22 cellular contexts compared by ENCODE assay signal in genomic region chr1:170734412-170735175, GRCh38.
DNase-seq lines count a peak whose midpoint lies in the region; ATAC-seq and TF ChIP-seq lines count a peak whose summit lies in the region.
"Had no signal": no experiment of that assay in that cellular context is flagged by ENCODE, and none has a peak within 500 bp of the region (broad histone marks: within the 10 kb centered on the region; RNA-seq: fewer than 3 reads in every experiment).

No MANE protein-coding gene starts in this region.

- H3K27ac Mint-ChIP-seq in activated T-helper 2 cell treated with anti-CD3 and anti-CD28 coated beads, Interferon-gamma antibody, Interleukin-2, Interleukin-4, amounts not matched to agents 10 μg/mL and 5 μg/mL and 100 μg/mL, durations not matched to agents 14 hours and 24 hours and 36 hours = no peak overlapping the region
- H3K27ac Mint-ChIP-seq: activated naive CD4-positive, alpha-beta T cell treated with anti-CD3 and anti-CD28 coated beads for 36 hours; GM23338; stimulated activated memory B cell treated with anti-CD40 and anti-IgM and Interleukin-4, amounts not matched to agents 10 μg/mL and 1 μg/mL and 100 μg/mL, for 72 hours had no signal

- H3K4me1 ChIP-seq in adipocyte (ENCODE audit: control insufficient read depth, insufficient read depth, low read length) (peaks cover 56% of the 10 kb centered on the region), skeletal muscle tissue (ENCODE audit: control insufficient read depth in 3 of 3, insufficient read depth in 3 of 3, low read length in 3 of 3) (peaks cover 22 to 42% (median 39%) of the 10 kb centered on the region in 3 donors), right lobe of liver (no peaks in the 10 kb centered on the region)

- TF ChIP-seq POLR2A in right lobe of liver (IDR thresholded peaks at IDR 0.05) = no peak

- H3K27me3 ChIP-seq in adipocyte (replicated peaks; ENCODE audit: control insufficient read depth, insufficient read depth, low read length) = no peaks in the 10 kb centered on the region
- no peaks in the 10 kb centered on the region for H3K27me3 ChIP-seq in skeletal muscle tissue (ENCODE audit: control insufficient read depth in 3 of 3, insufficient read depth in 3 of 3, low read length in 3 of 3)
- no peaks in the 10 kb centered on the region for H3K27me3 ChIP-seq in right lobe of liver
- H3K27me3 ChIP-seq: tibial nerve had no signal

- no peaks in the 10 kb centered on the region for H3K4me1 Mint-ChIP-seq in activated T-helper 2 cell treated with anti-CD3 and anti-CD28 coated beads, Interferon-gamma antibody, Interleukin-2, Interleukin-4, amounts not matched to agents 10 μg/mL and 5 μg/mL and 100 μg/mL, durations not matched to agents 14 hours and 24 hours and 36 hours (ENCODE audit: low read depth)
- H3K4me1 Mint-ChIP-seq: GM23338; stimulated activated memory B cell treated with anti-CD40 and anti-IgM and Interleukin-4, amounts not matched to agents 10 μg/mL and 1 μg/mL and 100 μg/mL, for 72 hours had no signal

- ATAC-seq in GM18867 (IDR thresholded peaks at IDR 0.05; ENCODE audit: unreplicated experiment) (no peak), right lobe of liver (no peak)
- ATAC-seq: GM23338; left colon; mucosa of descending colon; stimulated activated memory B cell treated with anti-CD40 and anti-IgM and Interleukin-4, amounts not matched to agents 10 μg/mL and 1 μg/mL and 100 μg/mL, for 72 hours had no signal

- H3K36me3 ChIP-seq in adipocyte (ENCODE audit: control insufficient read depth, insufficient read depth, low read length, severe bottlenecking) (peaks cover 76% of the 10 kb centered on the region), skeletal muscle tissue (ENCODE audit: control insufficient read depth in 3 of 3, insufficient read depth in 3 of 3, low read length in 3 of 3) (no peaks in the 10 kb centered on the region), right lobe of liver (no peaks in the 10 kb centered on the region)

- no peaks in the 10 kb centered on the region for H3K36me3 Mint-ChIP-seq in activated T-helper 2 cell treated with anti-CD3 and anti-CD28 coated beads, Interferon-gamma antibody, Interleukin-2, Interleukin-4, amounts not matched to agents 10 μg/mL and 5 μg/mL and 100 μg/mL, durations not matched to agents 14 hours and 24 hours and 36 hours (ENCODE audit: low read depth)
- H3K36me3 Mint-ChIP-seq: stimulated activated memory B cell treated with anti-CD40 and anti-IgM and Interleukin-4, amounts not matched to agents 10 μg/mL and 1 μg/mL and 100 μg/mL, for 72 hours had no signal

- H3K9me3 ChIP-seq in adipocyte (ENCODE audit: control insufficient read depth, low read length) (no peaks in the 10 kb centered on the region), skeletal muscle tissue (ENCODE audit: control insufficient read depth in 3 of 3, low read length in 3 of 3) (no peaks in the 10 kb centered on the region), right lobe of liver (no peaks in the 10 kb centered on the region)
- H3K9me3 ChIP-seq: mucosa of descending colon, tibial nerve had no signal

- H3K9me3 Mint-ChIP-seq in activated T-helper 2 cell treated with anti-CD3 and anti-CD28 coated beads, Interferon-gamma antibody, Interleukin-2, Interleukin-4, amounts not matched to agents 10 μg/mL and 5 μg/mL and 100 μg/mL, durations not matched to agents 14 hours and 24 hours and 36 hours = no peaks in the 10 kb centered on the region
- H3K9me3 Mint-ChIP-seq: activated naive CD4-positive, alpha-beta T cell treated with anti-CD3 and anti-CD28 coated beads for 36 hours; GM23338; stimulated activated memory B cell treated with anti-CD40 and anti-IgM and Interleukin-4, amounts not matched to agents 10 μg/mL and 1 μg/mL and 100 μg/mL, for 72 hours had no signal

- peak; percentile 55 for DNase-seq in HCEC 1CT
- peak; percentile 74 for DNase-seq in adipocyte (ENCODE audit: low read depth)
- DNase-seq in foreskin fibroblast = peak; percentile 47 to 66
- DNase-seq in activated T-helper 2 cell treated with anti-CD3 and anti-CD28 coated beads, Interferon-gamma antibody, Interleukin-2, Interleukin-4, amounts not matched to agents 10 μg/mL and 5 μg/mL and 100 μg/mL, durations not matched to agents 14 hours and 24 hours and 36 hours (ENCODE audit: low spot score) = no peak
- DNase-seq in SK-N-DZ (ENCODE audit: low spot score) = no peak
- DNase-seq in right lobe of liver = no peak
- DNase-seq: activated CD4-positive, alpha-beta T cell treated with anti-CD3 and anti-CD28 coated beads, Interleukin-2, amount 50 U/mL, for 1 hour; activated naive CD4-positive, alpha-beta T cell treated with anti-CD3 and anti-CD28 coated beads for 36 hours; activated T-cell treated with anti-CD3 and anti-CD28 coated beads for 4 hours; erythroblast; Karpas-422; left colon; mucosa of descending colon; NCI-H1417; NCI-H2171; NCI-H774; occipital lobe had no signal

- intact Hi-C loops in activated T-helper 2 cell treated with anti-CD3 and anti-CD28 coated beads, Interferon-gamma antibody, Interleukin-2, Interleukin-4, amounts not matched to agents 10 μg/mL and 5 μg/mL and 100 μg/mL, durations not matched to agents 14 hours and 24 hours and 36 hours (cut with micrococcal nuclease) = no loop called here
- intact Hi-C loops in right lobe of liver (cut with DNase I) = no loop called here

- no peaks in the 10 kb centered on the region for H3K27me3 Mint-ChIP-seq in activated T-helper 2 cell treated with anti-CD3 and anti-CD28 coated beads, Interferon-gamma antibody, Interleukin-2, Interleukin-4, amounts not matched to agents 10 μg/mL and 5 μg/mL and 100 μg/mL, durations not matched to agents 14 hours and 24 hours and 36 hours (ENCODE audit: low read depth)

- 43% methylated on average over 2 of the region's 2 CpGs for WGBS in right lobe of liver (ENCODE audit: insufficient coverage, low coverage, low lambda C conversion rate, missing lambda C conversion rate)

- H3K9ac ChIP-seq in adipocyte (ENCODE audit: low read length) = no peak overlapping the region
- peak overlapping the region in 2 of 3 donors; percentile 34 to 40 for H3K9ac ChIP-seq in skeletal muscle tissue (ENCODE audit: low read depth in 1 of 3, low read length in 3 of 3)

- H3K27ac ChIP-seq in skeletal muscle tissue (ENCODE audit: low read depth, low read length) (peak overlapping the region; percentile 97), right lobe of liver (no peak overlapping the region)
- H3K27ac ChIP-seq: tibial nerve had no signal

- no peak overlapping the region for H3K4me3 Mint-ChIP-seq in activated T-helper 2 cell treated with anti-CD3 and anti-CD28 coated beads, Interferon-gamma antibody, Interleukin-2, Interleukin-4, amounts not matched to agents 10 μg/mL and 5 μg/mL and 100 μg/mL, durations not matched to agents 14 hours and 24 hours and 36 hours (ENCODE audit: low read depth)
- H3K4me3 Mint-ChIP-seq: activated naive CD4-positive, alpha-beta T cell treated with anti-CD3 and anti-CD28 coated beads for 36 hours; GM23338; stimulated activated memory B cell treated with anti-CD40 and anti-IgM and Interleukin-4, amounts not matched to agents 10 μg/mL and 1 μg/mL and 100 μg/mL, for 72 hours had no signal

- no peak for TF ChIP-seq CTCF in foreskin fibroblast (IDR thresholded peaks at IDR 0.05; ENCODE audit: low read depth, low read length)
- no peak for TF ChIP-seq CTCF in right lobe of liver (IDR thresholded peaks at IDR 0.05)

- H3K4me3 ChIP-seq in adipocyte (ENCODE audit: low read length) (no peak overlapping the region), foreskin fibroblast (ENCODE audit: low read depth in 1 of 2, low read length in 2 of 2) (no peak overlapping the region), skeletal muscle tissue (ENCODE audit: low read length in 3 of 3) (no peak overlapping the region), right lobe of liver (no peak overlapping the region)
- H3K4me3 ChIP-seq: GM23338, mucosa of descending colon, tibial nerve had no signal

Comparison
In these comparisons a context has a peak if more than half of its experiments do, and no peak if none do; other contexts are left out.
1. DNase-seq: peak in HCEC 1CT (single experiment), adipocyte (single experiment) and foreskin fibroblast (2 of 2); none in activated T-helper 2 cell treated with anti-CD3 and anti-CD28 coated beads, Interferon-gamma antibody, Interleukin-2, Interleukin-4, amounts not matched to agents 10 μg/mL and 5 μg/mL and 100 μg/mL, durations not matched to agents 14 hours and 24 hours and 36 hours (single experiment), SK-N-DZ (single experiment) and right lobe of liver (0 of 3).